2 cellular contexts compared by ENCODE assay signal in genomic region chr17:4234406-4234805, GRCh38.
TF ChIP-seq lines count a peak whose summit lies in the region.

No MANE protein-coding gene starts in this region.

TF ChIP-seq in SK-N-SH, 30 proteins besides CTCF, POLR2A, EP300 and RAD21:
- TF ChIP-seq TCF12 (IDR thresholded peaks at IDR 0.05) (0 out of 2 replicates have a peak, but pooled peaks have one; percentile 4), RXRA (IDR thresholded peaks at IDR 0.05; ENCODE audit: borderline replicate concordance, low read depth) (no peak)

TF ChIP-seq in GM12878, 131 proteins besides CTCF, POLR2A, EP300 and RAD21:
- TF ChIP-seq PBX3 (IDR thresholded peaks at IDR 0.05; ENCODE audit: insufficient replicate concordance, low read depth, low read length) (no peak), ETV6 (conservative IDR thresholded peaks at IDR 0.05 in 1 of 2, IDR thresholded peaks at IDR 0.05 in 1 of 2; ENCODE audit: borderline replicate concordance in 1 of 2, low read depth in 1 of 2) (no peak), RCOR1 (conservative IDR thresholded peaks at IDR 0.05; ENCODE audit: low read depth, low read length) (no peak), HDAC2 (IDR thresholded peaks at IDR 0.05) (no peak)
